9 cellular contexts compared by ENCODE assay signal in genomic region chrX:34656467-34656841, GRCh38. TPM values are rescaled to one million over a fixed set of nuclear protein-coding genes. Genes with fewer than 3 reads are reported as not detected.
DNase-seq lines count a peak whose midpoint lies in the region; ATAC-seq and TF ChIP-seq lines count a peak whose summit lies in the region.
"Had no signal": no experiment of that assay in that cellular context is flagged by ENCODE, and none has a peak within 500 bp of the region (broad histone marks: within the 10 kb centered on the region; RNA-seq: fewer than 3 reads in every experiment).

No MANE protein-coding gene starts in this region.

- in situ Hi-C loops in astrocyte of the spinal cord (cut with HindIII; ENCODE audit: low sequenced_read_pairs) = no loop called here

- H3K36me3 ChIP-seq in HEK293 (ENCODE audit: control insufficient read depth in 2 of 2, insufficient read depth in 1 of 2, low read length in 2 of 2) (no peaks in the 10 kb centered on the region), iPS-15b (ENCODE audit: control insufficient read depth, insufficient read depth, low read length) (no peaks in the 10 kb centered on the region), skeletal muscle tissue (ENCODE audit: control insufficient read depth in 3 of 3, insufficient read depth in 3 of 3, low read length in 3 of 3) (no peaks in the 10 kb centered on the region)

- DNase-seq in astrocyte of the spinal cord (ENCODE audit: low read depth, low spot score) = no peak
- DNase-seq in DMS153 (lab: John Stamatoyannopoulos, UW) = no peak
- no peak for DNase-seq in NCI-H2171 (lab: John Stamatoyannopoulos, UW)
- no peak for DNase-seq in SW 1271 (lab: John Stamatoyannopoulos, UW)
- DNase-seq: activated naive CD4-positive, alpha-beta T cell treated with anti-CD3 and anti-CD28 coated beads for 36 hours had no signal

- H3K9me3 ChIP-seq in HEK293 (ENCODE audit: control insufficient read depth, insufficient read depth, low read depth, low read length) (no peaks in the 10 kb centered on the region; the same call in 1 of the 2 replicates), iPS-15b (ENCODE audit: control insufficient read depth, insufficient read depth, low read length) (no peaks in the 10 kb centered on the region), skeletal muscle tissue (ENCODE audit: control insufficient read depth in 3 of 3, low read length in 3 of 3) (no peaks in the 10 kb centered on the region)

- H3K4me1 ChIP-seq in HEK293 (ENCODE audit: control insufficient read depth, insufficient read depth, low read length) (no peaks in the 10 kb centered on the region), iPS-15b (ENCODE audit: control insufficient read depth, insufficient read depth, low read length) (peaks cover 27% of the 10 kb centered on the region), skeletal muscle tissue (ENCODE audit: control insufficient read depth in 3 of 3, insufficient read depth in 3 of 3, low read length in 3 of 3) (peaks cover 0 to 8% (median 2%) of the 10 kb centered on the region in 3 donors)

- CTCF ChIA-PET in HEK293 (lab: Yijun Ruan, JAX) = interaction anchor here (1.0 kb wide), 1 partner anchor 15 kb away, joined by 3 read pairs; no protein-coding TSS in a partner anchor

- TF ChIP-seq CTCF in HEK293 (tag by site-specific recombination; IDR thresholded peaks at IDR 0.05) (no peak), astrocyte of the spinal cord (IDR thresholded peaks at IDR 0.05; ENCODE audit: low read depth, low read length) (no peak)

- H3K9ac ChIP-seq in iPS-15b (ENCODE audit: low read depth, low read length) (peak overlapping the region; percentile 14), skeletal muscle tissue (ENCODE audit: low read depth in 1 of 3, low read length in 3 of 3) (peak overlapping the region; percentile 72 to 79 (median 75))

- H3K27ac ChIP-seq in HEK293 (ENCODE audit: extremely low read depth, low read depth, low read length) (no peak overlapping the region), skeletal muscle tissue (ENCODE audit: low read depth, low read length) (peak overlapping the region; percentile 74)

- H3K4me3 ChIP-seq in HEK293 (ENCODE audit: low read depth, low read length) (peak overlapping the region; percentile 64), astrocyte of the spinal cord (ENCODE audit: low read depth, low read length) (peak overlapping the region; percentile 70), iPS-15b (ENCODE audit: low read depth, low read length) (peak overlapping the region; percentile 84), skeletal muscle tissue (ENCODE audit: low read length in 3 of 3) (peak overlapping the region; percentile 76 to 80 (median 77))

- POLR2A ChIA-PET in HEK293 (lab: Yijun Ruan, JAX) = no interaction called here

- no peak for ATAC-seq in GM18909 (IDR thresholded peaks at IDR 0.05; ENCODE audit: poor library complexity, unreplicated experiment)

- H3K27me3 ChIP-seq in iPS-15b (ENCODE audit: control insufficient read depth, insufficient read depth, low read length) = peaks cover 3% of the 10 kb centered on the region
- H3K27me3 ChIP-seq in skeletal muscle tissue (ENCODE audit: control insufficient read depth in 3 of 3, insufficient read depth in 3 of 3, low read length in 3 of 3) = no peaks in the 10 kb centered on the region

TF ChIP-seq in HEK293, 187 proteins besides CTCF, POLR2A, EP300 and RAD21:
- TF ChIP-seq SP3 (tag by site-specific recombination; IDR thresholded peaks at IDR 0.05) (no peak), ZNF549 (tag by site-specific recombination; IDR thresholded peaks at IDR 0.05) (no peak), RBAK (tag by site-specific recombination; IDR thresholded peaks at IDR 0.05) (no peak), YY1 (tag by site-specific recombination; IDR thresholded peaks at IDR 0.05) (no peak), MYNN (tag by site-specific recombination; IDR thresholded peaks at IDR 0.05; ENCODE audit: borderline replicate concordance) (no peak)

RNA-seq across cellular contexts. Expression of gene TMEM47, which starts 0.6 kb away (rescaled TPM):
- 54.8 TPM for total RNA-seq in skeletal muscle tissue
- total RNA-seq: activated naive CD4-positive, alpha-beta T cell treated with anti-CD3 and anti-CD28 coated beads for 36 hours had no signal
